In genomic region chr17:41976142-41976768, GRCh38 we compare ENCODE assay signal across 1 cellular context.
TF ChIP-seq lines count a peak whose summit lies in the region.

No MANE protein-coding gene starts in this region.

TF ChIP-seq in H1, 55 proteins besides CTCF, POLR2A, EP300 and RAD21:
- TF ChIP-seq CHD1 (IDR thresholded peaks at IDR 0.05; ENCODE audit: low read depth, low read length): no peak
- TF ChIP-seq, protein P1, sequence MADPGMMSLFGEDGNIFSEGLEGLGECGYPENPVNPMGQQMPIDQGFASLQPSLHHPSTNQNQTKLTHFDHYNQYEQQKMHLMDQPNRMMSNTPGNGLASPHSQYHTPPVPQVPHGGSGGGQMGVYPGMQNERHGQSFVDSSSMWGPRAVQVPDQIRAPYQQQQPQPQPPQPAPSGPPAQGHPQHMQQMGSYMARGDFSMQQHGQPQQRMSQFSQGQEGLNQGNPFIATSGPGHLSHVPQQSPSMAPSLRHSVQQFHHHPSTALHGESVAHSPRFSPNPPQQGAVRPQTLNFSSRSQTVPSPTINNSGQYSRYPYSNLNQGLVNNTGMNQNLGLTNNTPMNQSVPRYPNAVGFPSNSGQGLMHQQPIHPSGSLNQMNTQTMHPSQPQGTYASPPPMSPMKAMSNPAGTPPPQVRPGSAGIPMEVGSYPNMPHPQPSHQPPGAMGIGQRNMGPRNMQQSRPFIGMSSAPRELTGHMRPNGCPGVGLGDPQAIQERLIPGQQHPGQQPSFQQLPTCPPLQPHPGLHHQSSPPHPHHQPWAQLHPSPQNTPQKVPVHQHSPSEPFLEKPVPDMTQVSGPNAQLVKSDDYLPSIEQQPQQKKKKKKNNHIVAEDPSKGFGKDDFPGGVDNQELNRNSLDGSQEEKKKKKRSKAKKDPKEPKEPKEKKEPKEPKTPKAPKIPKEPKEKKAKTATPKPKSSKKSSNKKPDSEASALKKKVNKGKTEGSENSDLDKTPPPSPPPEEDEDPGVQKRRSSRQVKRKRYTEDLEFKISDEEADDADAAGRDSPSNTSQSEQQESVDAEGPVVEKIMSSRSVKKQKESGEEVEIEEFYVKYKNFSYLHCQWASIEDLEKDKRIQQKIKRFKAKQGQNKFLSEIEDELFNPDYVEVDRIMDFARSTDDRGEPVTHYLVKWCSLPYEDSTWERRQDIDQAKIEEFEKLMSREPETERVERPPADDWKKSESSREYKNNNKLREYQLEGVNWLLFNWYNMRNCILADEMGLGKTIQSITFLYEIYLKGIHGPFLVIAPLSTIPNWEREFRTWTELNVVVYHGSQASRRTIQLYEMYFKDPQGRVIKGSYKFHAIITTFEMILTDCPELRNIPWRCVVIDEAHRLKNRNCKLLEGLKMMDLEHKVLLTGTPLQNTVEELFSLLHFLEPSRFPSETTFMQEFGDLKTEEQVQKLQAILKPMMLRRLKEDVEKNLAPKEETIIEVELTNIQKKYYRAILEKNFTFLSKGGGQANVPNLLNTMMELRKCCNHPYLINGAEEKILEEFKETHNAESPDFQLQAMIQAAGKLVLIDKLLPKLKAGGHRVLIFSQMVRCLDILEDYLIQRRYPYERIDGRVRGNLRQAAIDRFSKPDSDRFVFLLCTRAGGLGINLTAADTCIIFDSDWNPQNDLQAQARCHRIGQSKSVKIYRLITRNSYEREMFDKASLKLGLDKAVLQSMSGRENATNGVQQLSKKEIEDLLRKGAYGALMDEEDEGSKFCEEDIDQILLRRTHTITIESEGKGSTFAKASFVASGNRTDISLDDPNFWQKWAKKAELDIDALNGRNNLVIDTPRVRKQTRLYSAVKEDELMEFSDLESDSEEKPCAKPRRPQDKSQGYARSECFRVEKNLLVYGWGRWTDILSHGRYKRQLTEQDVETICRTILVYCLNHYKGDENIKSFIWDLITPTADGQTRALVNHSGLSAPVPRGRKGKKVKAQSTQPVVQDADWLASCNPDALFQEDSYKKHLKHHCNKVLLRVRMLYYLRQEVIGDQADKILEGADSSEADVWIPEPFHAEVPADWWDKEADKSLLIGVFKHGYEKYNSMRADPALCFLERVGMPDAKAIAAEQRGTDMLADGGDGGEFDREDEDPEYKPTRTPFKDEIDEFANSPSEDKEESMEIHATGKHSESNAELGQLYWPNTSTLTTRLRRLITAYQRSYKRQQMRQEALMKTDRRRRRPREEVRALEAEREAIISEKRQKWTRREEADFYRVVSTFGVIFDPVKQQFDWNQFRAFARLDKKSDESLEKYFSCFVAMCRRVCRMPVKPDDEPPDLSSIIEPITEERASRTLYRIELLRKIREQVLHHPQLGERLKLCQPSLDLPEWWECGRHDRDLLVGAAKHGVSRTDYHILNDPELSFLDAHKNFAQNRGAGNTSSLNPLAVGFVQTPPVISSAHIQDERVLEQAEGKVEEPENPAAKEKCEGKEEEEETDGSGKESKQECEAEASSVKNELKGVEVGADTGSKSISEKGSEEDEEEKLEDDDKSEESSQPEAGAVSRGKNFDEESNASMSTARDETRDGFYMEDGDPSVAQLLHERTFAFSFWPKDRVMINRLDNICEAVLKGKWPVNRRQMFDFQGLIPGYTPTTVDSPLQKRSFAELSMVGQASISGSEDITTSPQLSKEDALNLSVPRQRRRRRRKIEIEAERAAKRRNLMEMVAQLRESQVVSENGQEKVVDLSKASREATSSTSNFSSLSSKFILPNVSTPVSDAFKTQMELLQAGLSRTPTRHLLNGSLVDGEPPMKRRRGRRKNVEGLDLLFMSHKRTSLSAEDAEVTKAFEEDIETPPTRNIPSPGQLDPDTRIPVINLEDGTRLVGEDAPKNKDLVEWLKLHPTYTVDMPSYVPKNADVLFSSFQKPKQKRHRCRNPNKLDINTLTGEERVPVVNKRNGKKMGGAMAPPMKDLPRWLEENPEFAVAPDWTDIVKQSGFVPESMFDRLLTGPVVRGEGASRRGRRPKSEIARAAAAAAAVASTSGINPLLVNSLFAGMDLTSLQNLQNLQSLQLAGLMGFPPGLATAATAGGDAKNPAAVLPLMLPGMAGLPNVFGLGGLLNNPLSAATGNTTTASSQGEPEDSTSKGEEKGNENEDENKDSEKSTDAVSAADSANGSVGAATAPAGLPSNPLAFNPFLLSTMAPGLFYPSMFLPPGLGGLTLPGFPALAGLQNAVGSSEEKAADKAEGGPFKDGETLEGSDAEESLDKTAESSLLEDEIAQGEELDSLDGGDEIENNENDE (IDR thresholded peaks at IDR 0.05; ENCODE audit: insufficient replicate concordance, low read length): no peak
- TF ChIP-seq RXRA (IDR thresholded peaks at IDR 0.05; ENCODE audit: insufficient read depth, low read depth, low read length): no peak
- no peak for TF ChIP-seq TCF12 (IDR thresholded peaks at IDR 0.05; ENCODE audit: low read depth, low read length)
- no peak for TF ChIP-seq SIX5 (IDR thresholded peaks at IDR 0.05; ENCODE audit: low read depth, low read length)
- TF ChIP-seq POLR2AphosphoS5 (IDR thresholded peaks at IDR 0.05; ENCODE audit: low read depth, low read length): peak; percentile 34; the same call in 1 of the 2 replicates
- no peak for TF ChIP-seq FOSL1 (IDR thresholded peaks at IDR 0.05; ENCODE audit: insufficient read depth, low read depth, low read length)
- TF ChIP-seq TEAD4 (IDR thresholded peaks at IDR 0.05; ENCODE audit: low read depth, low read length): no peak
TF ChIP-seq in H1: peak in this region for 1.
